ENCODE assay signal across 12 cellular contexts in genomic region chr11:118845369-118845768, GRCh38. TPM values are rescaled to one million over a fixed set of nuclear protein-coding genes. Genes with fewer than 3 reads are reported as not detected.
DNase-seq lines count a peak whose midpoint lies in the region; ATAC-seq and TF ChIP-seq lines count a peak whose summit lies in the region.
"Had no signal": no experiment of that assay in that cellular context is flagged by ENCODE, and none has a peak within 500 bp of the region (broad histone marks: within the 10 kb centered on the region; RNA-seq: fewer than 3 reads in every experiment).

No MANE protein-coding gene starts in this region.

- H3K9me3 ChIP-seq in fibroblast of lung (ENCODE audit: control insufficient read depth, insufficient read depth, low read depth, low read length): no peaks in the 10 kb centered on the region
- H3K9me3 ChIP-seq in sigmoid colon: no peaks in the 10 kb centered on the region

- no peaks in the 10 kb centered on the region for H3K27me3 Mint-ChIP-seq in T-helper 1 cell treated with Interleukin-12 subunit alpha and Interleukin-12 subunit beta and Interleukin-4 antibody, amounts not matched to agents 30 μg/mL and 1 μg/mL, for 36 hours (ENCODE audit: low read depth)
- no peaks in the 10 kb centered on the region for H3K27me3 Mint-ChIP-seq in endothelial cell (ENCODE audit: unreplicated experiment)

- in situ Hi-C loops in GM13976 (cut with MboI; ENCODE audit: low sequenced_read_pairs, unreplicated experiment): no loop called here

- H3K9ac ChIP-seq in fibroblast of lung (ENCODE audit: insufficient read depth, low read length): no peak overlapping the region

- TF ChIP-seq POLR2A in sigmoid colon (IDR thresholded peaks at IDR 0.05): no peak

- H3K4me1 ChIP-seq in fibroblast of lung (ENCODE audit: control insufficient read depth, extremely low read depth, insufficient read depth, low read length) (peaks cover 2% of the 10 kb centered on the region), sigmoid colon (peaks cover 0 to 17% (median 13%) of the 10 kb centered on the region in 4 donors)

- H2AFZ ChIP-seq in fibroblast of lung (ENCODE audit: low read length): no peak overlapping the region

- H4K20me1 ChIP-seq in fibroblast of lung (ENCODE audit: control insufficient read depth, extremely low read depth, insufficient read depth, low read length): no peaks in the 10 kb centered on the region

- no peak overlapping the region for H3K4me3 Mint-ChIP-seq in T-helper 1 cell treated with Interleukin-12 subunit alpha and Interleukin-12 subunit beta and Interleukin-4 antibody, amounts not matched to agents 30 μg/mL and 1 μg/mL, for 36 hours
- H3K4me3 Mint-ChIP-seq in endothelial cell (ENCODE audit: unreplicated experiment): no peak overlapping the region

- intact Hi-C loops in sigmoid colon (cut with DNase I): no loop called here

- TF ChIP-seq CTCF in GM13976 (IDR thresholded peaks at IDR 0.05; ENCODE audit: borderline replicate concordance, control extremely low read depth, extremely low read depth, insufficient read depth, missing control alignments) (no peak), fibroblast of lung (conservative IDR thresholded peaks at IDR 0.05 in 1 of 2, IDR thresholded peaks at IDR 0.05 in 1 of 2; ENCODE audit: low read depth in 1 of 2, low read length in 2 of 2) (no peak), endothelial cell (IDR thresholded peaks at IDR 0.05; ENCODE audit: unreplicated experiment) (no peak), sigmoid colon (IDR thresholded peaks at IDR 0.05) (no peak)

- H3K36me3 Mint-ChIP-seq in T-helper 1 cell treated with Interleukin-12 subunit alpha and Interleukin-12 subunit beta and Interleukin-4 antibody, amounts not matched to agents 30 μg/mL and 1 μg/mL, for 36 hours (ENCODE audit: low read depth): no peaks in the 10 kb centered on the region
- H3K36me3 Mint-ChIP-seq in endothelial cell (ENCODE audit: low read depth, unreplicated experiment): no peaks in the 10 kb centered on the region

- TF ChIP-seq EP300 in sigmoid colon (IDR thresholded peaks at IDR 0.05): no peak

- peaks cover 30% of the 10 kb centered on the region for H3K4me1 Mint-ChIP-seq in T-helper 1 cell treated with Interleukin-12 subunit alpha and Interleukin-12 subunit beta and Interleukin-4 antibody, amounts not matched to agents 30 μg/mL and 1 μg/mL, for 36 hours (ENCODE audit: low read depth)
- H3K4me1 Mint-ChIP-seq in endothelial cell (ENCODE audit: unreplicated experiment): peaks cover 3% of the 10 kb centered on the region

- no peak for ATAC-seq in HG03039 (IDR thresholded peaks at IDR 0.05; ENCODE audit: unreplicated experiment)
- ATAC-seq: left ventricle myocardium superior had no signal

- H3K36me3 ChIP-seq in fibroblast of lung (ENCODE audit: control insufficient read depth, insufficient read depth, low read length) (no peaks in the 10 kb centered on the region), sigmoid colon (no peaks in the 10 kb centered on the region)

- H3K79me2 ChIP-seq in fibroblast of lung (ENCODE audit: control insufficient read depth, insufficient read depth, low read length): no peaks in the 10 kb centered on the region

- DNase-seq in AG08396 (ENCODE audit: low spot score) (peak; percentile 35), GM13976 (ENCODE audit: low spot score) (peak; percentile 61), fibroblast of lung (ENCODE audit: low read depth in 2 of 2) (peak; percentile 33 to 64), endothelial cell (ENCODE audit: low spot score) (no peak), kidney glomerular epithelial cell (lab: John Stamatoyannopoulos, UW) (no peak), sigmoid colon (no peak)
- DNase-seq: left ventricle myocardium superior, NCI-H1105, RPMI8226 had no signal

- H3K4me2 ChIP-seq in fibroblast of lung (ENCODE audit: extremely low read depth, insufficient read depth, low read length): peak overlapping the region; percentile 3

- H3K27me3 ChIP-seq in fibroblast of lung (ENCODE audit: control insufficient read depth, insufficient read depth, low read length) (no peaks in the 10 kb centered on the region), sigmoid colon (no peaks in the 10 kb centered on the region)

- H3K4me3 ChIP-seq in fibroblast of lung (replicated peaks in 1 of 4; ENCODE audit: control extremely low read depth in 1 of 4, insufficient read depth in 1 of 4, low read depth in 3 of 4, low read length in 4 of 4) (no peak overlapping the region), sigmoid colon (no peak overlapping the region)

- peak overlapping the region; percentile 79 for H3K27ac Mint-ChIP-seq in T-helper 1 cell treated with Interleukin-12 subunit alpha and Interleukin-12 subunit beta and Interleukin-4 antibody, amounts not matched to agents 30 μg/mL and 1 μg/mL, for 36 hours
- no peak overlapping the region for H3K27ac Mint-ChIP-seq in endothelial cell (ENCODE audit: unreplicated experiment)

- H3K9me3 Mint-ChIP-seq in T-helper 1 cell treated with Interleukin-12 subunit alpha and Interleukin-12 subunit beta and Interleukin-4 antibody, amounts not matched to agents 30 μg/mL and 1 μg/mL, for 36 hours: no peaks in the 10 kb centered on the region
- no peaks in the 10 kb centered on the region for H3K9me3 Mint-ChIP-seq in endothelial cell (ENCODE audit: unreplicated experiment)

- no peak overlapping the region for H3K27ac ChIP-seq in fibroblast of lung (ENCODE audit: insufficient read depth, low read length)
- H3K27ac ChIP-seq in sigmoid colon: no peak overlapping the region

RNA-seq across cellular contexts. Expression of gene CXCR5, which starts 38.3 kb away (rescaled TPM):
- not detected in 2 replicates for total RNA-seq in fibroblast of lung
- not detected in 2 replicates for polyA plus RNA-seq in fibroblast of lung
- not detected in 2 replicates for polyA plus RNA-seq in fibroblast of lung (2012)
- polyA minus RNA-seq in fibroblast of lung (ENCODE audit: low replicate concordance): not detected in 2 replicates
- not detected for total RNA-seq in endothelial cell (ENCODE audit: unreplicated experiment)
- not detected for total RNA-seq in sigmoid colon
- polyA plus RNA-seq in sigmoid colon: 10 to 100 TPM in 1 of 3 donors, under 1 TPM in 2; under 0.01 to 11.5 (median 0.23) TPM
- total RNA-seq: dermis microvascular lymphatic vessel endothelial cell, left ventricle myocardium superior had no signal

RNA-seq across cellular contexts. Expression of gene DDX6, which starts 54.4 kb away (rescaled TPM):
- 92.2 and 105 TPM in 2 replicates for total RNA-seq in fibroblast of lung
- polyA plus RNA-seq in fibroblast of lung: 75.7 and 91.2 TPM in 2 replicates
- polyA plus RNA-seq in fibroblast of lung (2012): 48.5 and 57.0 TPM in 2 replicates
- polyA minus RNA-seq in fibroblast of lung (ENCODE audit: low replicate concordance): 19.7 and 23.5 TPM in 2 replicates
- total RNA-seq in endothelial cell (ENCODE audit: unreplicated experiment): 165 TPM
- 100 to 1,000 TPM in 3 of 4 donors, 10 to 100 TPM in 1; 97.8 to 137 (median 121) TPM for total RNA-seq in sigmoid colon
- 10 to 100 TPM; 19.2 to 37.8 (median 20.8) TPM for polyA plus RNA-seq in sigmoid colon

Comparison
In these comparisons a context has a peak if more than half of its experiments do, and no peak if none do; other contexts are left out.
1. DNase-seq: peak in AG08396 (single experiment), GM13976 (single experiment) and fibroblast of lung (2 of 2); none in endothelial cell (single experiment), kidney glomerular epithelial cell (single experiment) and sigmoid colon (single experiment).